29 cellular contexts compared by ENCODE assay signal in genomic region chr9:119284587-119285337, GRCh38.
A peak's percentile ranks its signal among the peaks of the same experiment; 100 is the strongest.
DNase-seq lines count a peak whose midpoint lies in the region; ATAC-seq, FAIRE-seq and TF ChIP-seq lines count a peak whose summit lies in the region.
"Had no signal": no experiment of that assay in that cellular context is flagged by ENCODE, and none has a peak within 500 bp of the region (broad histone marks: within the 10 kb centered on the region; RNA-seq: fewer than 3 reads in every experiment).

No MANE protein-coding gene starts in this region.

- DNase-seq in AG08395 (ENCODE audit: low spot score) (peak; percentile 7), GM23338 (ENCODE audit: low spot score) (no peak), caudate nucleus (lab: John Stamatoyannopoulos, UW) (peak in 7 of 61 donors; percentile 10 to 42 (median 16)), medulla oblongata (ENCODE audit: extremely low spot score) (peak; percentile 52), NCI-H510A treated with DMSO at 0.1 percent for 48 hours (lab: John Stamatoyannopoulos, UW) (no peak), D721Med (ENCODE audit: insufficient read length, low spot score) (no peak), NCI-H748 treated with DMSO at 0.1 percent for 48 hours (lab: John Stamatoyannopoulos, UW) (no peak)
- DNase-seq: activated CD4-positive, alpha-beta T cell treated with anti-CD3 and anti-CD28 coated beads for 48 hours; activated gamma-delta T cell; activated T-cell treated with anti-CD3 and anti-CD28 coated beads, Interleukin-2, amount 50 U/mL, for 24 hours; body of pancreas; Calu3; effector memory CD4-positive, alpha-beta T cell; foreskin melanocyte; Kasumi-1; left lung; naive thymus-derived CD4-positive, alpha-beta T cell; NCI-H1048; stimulated activated CD4-positive, alpha-beta T cell treated with anti-CD3 and anti-CD28 coated beads, Interleukin-2, amount 100 ng/mL, for 24 hours; SW 1271; T-helper 9 cell; upper lobe of left lung had no signal

- H3K27ac ChIP-seq in GM23338 (ENCODE audit: low read depth) (peak overlapping the region; percentile 33; the same call in 1 of the 2 replicates), caudate nucleus (ENCODE audit: low read depth, low read length) (peak overlapping the region; percentile 31)
- H3K27ac ChIP-seq: A549, body of pancreas, C4-2B, hepatocyte, left lung, upper lobe of left lung, WERI-Rb-1 had no signal

- peaks cover 4% of the 10 kb centered on the region for H3K27me3 Mint-ChIP-seq in GM23338 (ENCODE audit: insufficient read depth, low read depth, poor library complexity)

- ATAC-seq in GM23338 = no peak
- no peak for ATAC-seq in HG03442 (IDR thresholded peaks at IDR 0.05; ENCODE audit: unreplicated experiment)
- ATAC-seq: body of pancreas; naive thymus-derived CD4-positive, alpha-beta T cell had no signal

- H3F3A ChIP-seq in GM23338 (replicated peaks; ENCODE audit: low read depth) = peaks cover 9% of the 10 kb centered on the region; the same call in 1 of the 2 replicates

- TF ChIP-seq CTCF in GM23338 (conservative IDR thresholded peaks at IDR 0.05; ENCODE audit: low read depth in 2 of 2) (no peak), D721Med (IDR thresholded peaks at IDR 0.05; ENCODE audit: insufficient read depth, missing control alignments) (no peak)

- peaks cover 58% of the 10 kb centered on the region for H3K4me1 ChIP-seq in GM23338 (ENCODE audit: insufficient read depth)
- H3K4me1 ChIP-seq: A549, body of pancreas, left lung, upper lobe of left lung had no signal

- no peak for FAIRE-seq in D721Med (lab: Jason Lieb, UNC)
- FAIRE-seq: A549, GM12878, HepG2 had no signal

- H3K79me2 ChIP-seq in GM23338 (replicated peaks; ENCODE audit: insufficient read depth) = peaks cover 44% of the 10 kb centered on the region
- H3K79me2 ChIP-seq: hepatocyte had no signal

- H3K4me2 ChIP-seq in GM23338 = peak overlapping the region; percentile 39; the same call in 1 of the 2 replicates
- H3K4me2 ChIP-seq: A549, hepatocyte had no signal

- no peak overlapping the region for H2AFZ ChIP-seq in GM23338
- H2AFZ ChIP-seq: hepatocyte had no signal

- H3K4me3 ChIP-seq in GM23338 = no peak overlapping the region
- H3K4me3 ChIP-seq: A549, body of pancreas, GM12878, hepatocyte, left lung, upper lobe of left lung had no signal

- H3K4me1 Mint-ChIP-seq in GM23338 = peaks cover 74% of the 10 kb centered on the region
- H3K4me1 Mint-ChIP-seq: naive thymus-derived CD4-positive, alpha-beta T cell had no signal

- H3K9me2 ChIP-seq in GM23338 (ENCODE audit: insufficient read depth) = no peaks in the 10 kb centered on the region

- no peak overlapping the region for H3K4me3 Mint-ChIP-seq in GM23338
- H3K4me3 Mint-ChIP-seq: activated T-cell treated with anti-CD3 and anti-CD28 coated beads, Interleukin-2, amount 50 U/mL, for 24 hours; naive thymus-derived CD4-positive, alpha-beta T cell had no signal

- H4K20me1 ChIP-seq in GM23338 (replicated peaks; ENCODE audit: insufficient read depth) = no peaks in the 10 kb centered on the region

- no peaks in the 10 kb centered on the region for H3K36me3 ChIP-seq in GM23338 (ENCODE audit: insufficient read depth)
- H3K36me3 ChIP-seq: left lung, upper lobe of left lung, WERI-Rb-1 had no signal

- no peaks in the 10 kb centered on the region for H3K9me3 Mint-ChIP-seq in GM23338

- H3K27ac Mint-ChIP-seq in GM23338 = no peak overlapping the region; the same call in 1 of the 2 replicates
- H3K27ac Mint-ChIP-seq: activated T-cell treated with anti-CD3 and anti-CD28 coated beads, Interleukin-2, amount 50 U/mL, for 24 hours; naive thymus-derived CD4-positive, alpha-beta T cell had no signal

- 0 out of 3 replicates have a peak, but pooled peaks cover 2% of the 10 kb centered on the region for H3K36me3 Mint-ChIP-seq in GM23338 (ENCODE audit: low read depth)

- no peaks in the 10 kb centered on the region for H3K27me3 ChIP-seq in GM23338 (ENCODE audit: insufficient read depth)
- H3K27me3 ChIP-seq: body of pancreas, upper lobe of left lung had no signal

TF ChIP-seq in GM23338, 12 proteins besides CTCF, POLR2A, EP300 and RAD21 (continues in another document):
- TF ChIP-seq ZNF114 (CRISPR knock-in tag; IDR thresholded peaks at IDR 0.05) (no peak), STAT1 (IDR thresholded peaks at IDR 0.05; ENCODE audit: unreplicated experiment) (no peak), CREB1 (CRISPR knock-in tag; IDR thresholded peaks at IDR 0.05; ENCODE audit: low read depth) (no peak), EZH2 (IDR thresholded peaks at IDR 0.05; ENCODE audit: low read depth, unreplicated experiment) (no peak), NANOG (IDR thresholded peaks at IDR 0.05; ENCODE audit: borderline replicate concordance) (no peak), ETS1 (IDR thresholded peaks at IDR 0.05) (no peak), ZNF331 (CRISPR knock-in tag; IDR thresholded peaks at IDR 0.05; ENCODE audit: low read depth) (no peak), ZNF462 (CRISPR knock-in tag; IDR thresholded peaks at IDR 0.05) (no peak), POLR2AphosphoS5 (IDR thresholded peaks at IDR 0.05; ENCODE audit: low read depth) (no peak)

Comparison
In these comparisons a context has a peak if more than half of its experiments do, and no peak if none do; other contexts are left out.
1. DNase-seq: peak in AG08395 (single experiment) and medulla oblongata (single experiment); none in GM23338 (single experiment), NCI-H510A treated with DMSO at 0.1 percent for 48 hours (single experiment), D721Med (single experiment) and NCI-H748 treated with DMSO at 0.1 percent for 48 hours (single experiment).